16 cellular contexts compared by ENCODE assay signal in genomic region chr9:110950041-110950645, GRCh38.
"Had no signal": no experiment of that assay in that cellular context is flagged by ENCODE, and none has a peak within 500 bp of the region (broad histone marks: within the 10 kb centered on the region; RNA-seq: fewer than 3 reads in every experiment).

No MANE protein-coding gene starts in this region.

- H3K9me3 ChIP-seq: neutrophil had no signal

- ATAC-seq: left lobe of liver, mucosa of descending colon, natural killer cell had no signal

- H3K27ac ChIP-seq: ascending aorta, neutrophil, skin epidermis, transverse colon had no signal

- H3K27me3 ChIP-seq: ascending aorta, neutrophil, transverse colon had no signal

- H3K36me3 ChIP-seq: ascending aorta, neutrophil, transverse colon had no signal

- H3K4me3 ChIP-seq: ascending aorta, mucosa of descending colon, skin epidermis, transverse colon had no signal

- DNase-seq: activated B cell treated with CpG ODN at 0.5 μM for 24 hours; activated CD4-positive, alpha-beta T cell treated with anti-CD3 and anti-CD28 coated beads, Interleukin-2, amount 50 U/mL, for 1 hour; activated naive CD4-positive, alpha-beta T cell; activated naive CD8-positive, alpha-beta T cell treated with anti-CD3 and anti-CD28 coated beads, Interleukin-2, amount 10 ng/mL, durations not matched to agents 7 days and 5 days; erythroblast; mucosa of descending colon; natural killer cell; stimulated activated CD4-positive, alpha-beta T cell treated with anti-CD3 and anti-CD28 coated beads, Interleukin-15, amount 100 ng/mL, for 24 hours; stimulated activated CD4-positive, alpha-beta T cell treated with anti-CD3 and anti-CD28 coated beads, Interleukin-4, amount 100 ng/mL, for 24 hours; stimulated activated naive CD4-positive, alpha-beta T cell treated with Interleukin-2 at 50 U/mL for 16 hours; substantia nigra; transverse colon had no signal
